ENCODE assay signal across 7 cellular contexts in the genomic region with DNA sequence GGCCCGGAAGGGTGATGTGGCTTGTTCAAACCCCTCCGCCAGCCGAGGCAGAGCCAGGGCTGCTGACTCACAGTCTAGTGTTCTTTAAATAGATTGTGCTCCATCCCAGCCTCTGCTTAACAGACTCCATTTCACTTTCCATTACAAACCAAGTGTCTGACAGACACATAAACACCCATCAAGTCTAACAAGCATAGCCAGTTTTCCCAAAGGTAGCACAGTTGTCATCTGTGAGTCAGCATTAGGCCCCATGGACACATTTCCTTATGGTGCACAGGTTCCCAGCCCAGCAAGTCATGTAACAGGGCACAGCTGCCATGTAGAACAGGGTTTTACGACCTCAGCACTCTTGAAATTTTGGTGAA.
A peak's percentile ranks its signal among the peaks of the same experiment; 100 is the strongest.
DNase-seq lines count a peak whose midpoint lies in the region; ATAC-seq and TF ChIP-seq lines count a peak whose summit lies in the region.

No MANE protein-coding gene starts in this region.

- H3K9ac ChIP-seq in mesendoderm (ENCODE audit: low read length), result no peak overlapping the region

- DNase-seq in glomerular endothelial cell (ENCODE audit: extremely low read depth, low read depth, low spot score), result peak; percentile 58
- peak; percentile 28 for DNase-seq in testis
- DNase-seq in GOT3 (lab: John Stamatoyannopoulos, UW), result no peak
- no peak for DNase-seq in DMS114 treated with DMSO at 0.1 percent for 48 hours (lab: John Stamatoyannopoulos, UW; ENCODE audit: unreplicated experiment)
- DNase-seq in mesendoderm, result no peak

- ATAC-seq in HG03442 (IDR thresholded peaks at IDR 0.05; ENCODE audit: unreplicated experiment) (peak; percentile 87), SK-N-SH treated with all-trans-retinoic acid at 6 μM for 48 hours (peak; percentile 96)

- H3K18ac ChIP-seq in mesendoderm (ENCODE audit: low read length), result no peak overlapping the region

- H3K27ac ChIP-seq in testis, result no peak overlapping the region
- no peak overlapping the region for H3K27ac ChIP-seq in mesendoderm (ENCODE audit: low read depth, low read length)

- no peak overlapping the region for H2BK120ac ChIP-seq in mesendoderm (ENCODE audit: low read depth, low read length)

- H3K4me1 ChIP-seq in testis (no peaks in the 10 kb centered on the region), mesendoderm (ENCODE audit: control insufficient read depth, low read depth, low read length) (no peaks in the 10 kb centered on the region)

- no peak overlapping the region for H2BK15ac ChIP-seq in mesendoderm (replicated peaks; ENCODE audit: low read depth)

- H3K4me3 ChIP-seq in testis (no peak overlapping the region), mesendoderm (ENCODE audit: low read length) (no peak overlapping the region)

- no peak overlapping the region for H4K5ac ChIP-seq in mesendoderm (ENCODE audit: low read length)

- H3K36me3 ChIP-seq in testis (ENCODE audit: low read depth, missing control alignments) (no peaks in the 10 kb centered on the region), mesendoderm (ENCODE audit: control insufficient read depth, insufficient read depth, low read length) (no peaks in the 10 kb centered on the region)

- H3K79me2 ChIP-seq in mesendoderm (ENCODE audit: control insufficient read depth, insufficient read depth, low read length), result no peaks in the 10 kb centered on the region

- H3K4ac ChIP-seq in mesendoderm (ENCODE audit: low read depth, low read length), result no peak overlapping the region

- H2AK5ac ChIP-seq in mesendoderm (ENCODE audit: low read length), result no peak overlapping the region

- WGBS in testis, 2 donors, result 67 to 70% methylated on average over 4 of the region's 4 CpGs
- WGBS in mesendoderm (ENCODE audit: extremely low coverage, insufficient coverage, low lambda C conversion rate), result no CpG with 5 or more reads among the region's 4 CpGs

- no peak overlapping the region for H3K4me2 ChIP-seq in mesendoderm (ENCODE audit: low read length)

- no peak overlapping the region for H2BK5ac ChIP-seq in mesendoderm (ENCODE audit: low read length)

- no peak for TF ChIP-seq CTCF in testis (IDR thresholded peaks at IDR 0.05)

- intact Hi-C loops in testis (cut with DNase I; ENCODE audit: low total_unique reads), result no loop called here

- no peaks in the 10 kb centered on the region for H3K79me1 ChIP-seq in mesendoderm (ENCODE audit: low read length)

- no peak for TF ChIP-seq POLR2A in testis (IDR thresholded peaks at IDR 0.05)

- H3K56ac ChIP-seq in mesendoderm (ENCODE audit: low read length), result no peak overlapping the region

- no peak overlapping the region for H3K23ac ChIP-seq in mesendoderm (ENCODE audit: low read length)

- H3K9me3 ChIP-seq in testis, result no peaks in the 10 kb centered on the region

- H4K8ac ChIP-seq in mesendoderm (ENCODE audit: low read depth, low read length), result no peak overlapping the region

- H3K27me3 ChIP-seq in testis (no peaks in the 10 kb centered on the region), mesendoderm (ENCODE audit: insufficient read depth, low read length, poor library complexity) (no peaks in the 10 kb centered on the region)

TF ChIP-seq in SK-N-SH treated with all-trans-retinoic acid at 6 μM for 48 hours, 23 proteins besides CTCF, POLR2A, EP300 and RAD21:
- no peak for TF ChIP-seq SNAI2 (CRISPR knock-in tag; IDR thresholded peaks at IDR 0.05)
- no peak for TF ChIP-seq TSHZ2 (CRISPR knock-in tag; IDR thresholded peaks at IDR 0.05)
- peak; percentile 37; the same call in 1 of the 2 replicates for TF ChIP-seq ZFP3 (CRISPR knock-in tag; IDR thresholded peaks at IDR 0.05)
- 0 out of 2 replicates have a peak, but pooled peaks have one; percentile 15 for TF ChIP-seq ZC3H10 (CRISPR knock-in tag; IDR thresholded peaks at IDR 0.05)
TF ChIP-seq in SK-N-SH treated with all-trans-retinoic acid at 6 μM for 48 hours: peak in this region for 2.

Comparison
In these comparisons a context has a peak if more than half of its experiments do, and no peak if none do; other contexts are left out.
1. DNase-seq: peak in glomerular endothelial cell (single experiment) and testis (single experiment); none in GOT3 (single experiment), DMS114 treated with DMSO at 0.1 percent for 48 hours (single experiment) and mesendoderm (single experiment).